ENCODE assay signal across 14 cellular contexts in genomic region chr19:38298841-38299680, GRCh38. TPM values are rescaled to one million over a fixed set of nuclear protein-coding genes. Genes with fewer than 3 reads are reported as not detected.
DNase-seq lines count a peak whose midpoint lies in the region; ATAC-seq, FAIRE-seq and TF ChIP-seq lines count a peak whose summit lies in the region.
"Had no signal": no experiment of that assay in that cellular context is flagged by ENCODE, and none has a peak within 500 bp of the region (broad histone marks: within the 10 kb centered on the region; RNA-seq: fewer than 3 reads in every experiment).

No MANE protein-coding gene starts in this region.

- H3K4me1 ChIP-seq in A549 = peaks cover 51% of the 10 kb centered on the region
- no peaks in the 10 kb centered on the region; a peak in 1 of 4 replicates for H3K4me1 ChIP-seq in SK-N-SH (ENCODE audit: control insufficient read depth in 1 of 2, insufficient read depth in 2 of 2, low read depth in 1 of 2, low read length in 1 of 2)

- ATAC-seq in A549 = no peak
- ATAC-seq in HG03571 (IDR thresholded peaks at IDR 0.05; ENCODE audit: unreplicated experiment) = no peak
- no peak for ATAC-seq in HG03442 (IDR thresholded peaks at IDR 0.05; ENCODE audit: unreplicated experiment)
- no peak for ATAC-seq in activated T-helper 17 cell treated with anti-CD3 and anti-CD28 coated beads, Interleukin-2, amount 50 U/mL, for 72 hours (replicated peaks)
- ATAC-seq: activated CD4-positive, alpha-beta T cell treated with anti-CD3 and anti-CD28 coated beads for 36 hours had no signal

- no peaks in the 10 kb centered on the region for H3K79me2 ChIP-seq in SK-N-SH (ENCODE audit: insufficient read depth)

- H3K4me1 Mint-ChIP-seq in chondrocyte (ENCODE audit: low read depth) = peaks cover 44% of the 10 kb centered on the region
- peaks cover 11% of the 10 kb centered on the region for H3K4me1 Mint-ChIP-seq in mesothelial cell of epicardium
- no peaks in the 10 kb centered on the region for H3K4me1 Mint-ChIP-seq in activated T-helper 17 cell treated with anti-CD3 and anti-CD28 coated beads, Interleukin-2, amount 50 U/mL, for 72 hours
- H3K4me1 Mint-ChIP-seq: activated CD4-positive, alpha-beta T cell treated with anti-CD3 and anti-CD28 coated beads for 36 hours had no signal

- H3K27me3 Mint-ChIP-seq in chondrocyte (ENCODE audit: low read depth) = no peaks in the 10 kb centered on the region
- H3K27me3 Mint-ChIP-seq in mesothelial cell of epicardium (ENCODE audit: low read depth) = no peaks in the 10 kb centered on the region
- H3K27me3 Mint-ChIP-seq in activated T-helper 17 cell treated with anti-CD3 and anti-CD28 coated beads, Interleukin-2, amount 50 U/mL, for 72 hours = no peaks in the 10 kb centered on the region
- H3K27me3 Mint-ChIP-seq: activated CD4-positive, alpha-beta T cell treated with anti-CD3 and anti-CD28 coated beads for 36 hours had no signal

- no peak overlapping the region for H3K9ac ChIP-seq in SK-N-SH

- FAIRE-seq in A549 (lab: Jason Lieb, UNC) = peak; percentile 54
- FAIRE-seq: urothelium cell line had no signal

- TF ChIP-seq EP300 in A549 (IDR thresholded peaks at IDR 0.05) (no peak), SK-N-SH (IDR thresholded peaks at IDR 0.05; ENCODE audit: borderline replicate concordance in 1 of 2, low read depth in 1 of 2, low read length in 1 of 2) (no peak)

- H3K27ac Mint-ChIP-seq in chondrocyte (ENCODE audit: unreplicated experiment) = peak overlapping the region; percentile 84
- H3K27ac Mint-ChIP-seq in mesothelial cell of epicardium = peak overlapping the region; percentile 61
- no peak overlapping the region for H3K27ac Mint-ChIP-seq in activated T-helper 17 cell treated with anti-CD3 and anti-CD28 coated beads, Interleukin-2, amount 50 U/mL, for 72 hours
- H3K27ac Mint-ChIP-seq: activated CD4-positive, alpha-beta T cell treated with anti-CD3 and anti-CD28 coated beads for 36 hours had no signal

- CTCF ChIA-PET in A549 (lab: Yijun Ruan, JAX) (interaction anchor here (1.1 to 4.6 kb wide), 10 partner anchors 13 to 397 kb away, joined by 3 to 26 read pairs (median 5); partner anchors contain the start of gene KCNK6), SK-N-SH (lab: Yijun Ruan, JAX) (interaction anchor here (0.7 kb wide), 1 partner anchor 55 kb away, joined by 4 read pairs; no protein-coding TSS in a partner anchor)

- H3F3A ChIP-seq in SK-N-SH (replicated peaks; ENCODE audit: insufficient read depth) = peaks cover 22% of the 10 kb centered on the region

- POLR2A ChIA-PET in A549 (lab: Yijun Ruan, JAX) (interaction anchor here (0.9 kb wide), 1 partner anchor 43 kb away, joined by 3 read pairs; the partner anchor contains the start of gene PPP1R14A), SK-N-SH (lab: Yijun Ruan, JAX) (no interaction called here)

- 72% methylated on average over 11 of the region's 11 CpGs for WGBS in A549 (ENCODE audit: missing lambda C conversion rate)
- 75% methylated on average over 11 of the region's 11 CpGs for WGBS in SK-N-SH (ENCODE audit: low lambda C conversion rate)

- H3K4me2 ChIP-seq in A549 = peak overlapping the region; percentile 23
- no peak overlapping the region for H3K4me2 ChIP-seq in SK-N-SH

- peak overlapping the region; percentile 92 to 95 for H3K27ac ChIP-seq in A549
- no peak overlapping the region for H3K27ac ChIP-seq in SK-N-SH (ENCODE audit: low read depth in 2 of 2, low read length in 1 of 2)

- no peaks in the 10 kb centered on the region for H3K9me2 ChIP-seq in SK-N-SH

- no peak for DNase-seq in A549 (ENCODE audit: low read depth in 1 of 2, low spot score in 1 of 2)
- peak; percentile 69 for DNase-seq in LNCaP clone FGC (ENCODE audit: low read depth)
- DNase-seq in chondrocyte (ENCODE audit: low spot score) = no peak
- no peak for DNase-seq in mesothelial cell of epicardium (ENCODE audit: low spot score in 2 of 2, unreplicated experiment in 2 of 2)
- no peak for DNase-seq in SK-N-SH
- DNase-seq: activated CD4-positive, alpha-beta T cell treated with anti-CD3 and anti-CD28 coated beads for 36 hours; DMS53; NCI-H2029 treated with DMSO at 0.1 percent for 48 hours; occipital lobe; SW 1271 had no signal

- H4K20me1 ChIP-seq in SK-N-SH (ENCODE audit: insufficient read depth) = no peaks in the 10 kb centered on the region

- H3K27me3 ChIP-seq in SK-N-SH (ENCODE audit: insufficient read depth) = no peaks in the 10 kb centered on the region

- TF ChIP-seq CTCF in A549 (IDR thresholded peaks at IDR 0.05) (no peak), LNCaP clone FGC (IDR thresholded peaks at IDR 0.05; ENCODE audit: control insufficient read depth, extremely low read depth, insufficient read depth) (no peak), chondrocyte (IDR thresholded peaks at IDR 0.05) (no peak), mesothelial cell of epicardium (IDR thresholded peaks at IDR 0.05; ENCODE audit: unreplicated experiment) (no peak), SK-N-SH (IDR thresholded peaks at IDR 0.05) (no peak)

- no peak for TF ChIP-seq POLR2A in A549 (IDR thresholded peaks at IDR 0.05; ENCODE audit: low read length)

- no peaks in the 10 kb centered on the region for H3K9me3 ChIP-seq in A549
- no peaks in the 10 kb centered on the region for H3K9me3 ChIP-seq in SK-N-SH

- no peak overlapping the region for H2AFZ ChIP-seq in SK-N-SH (ENCODE audit: low read depth)

- H3K4me3 Mint-ChIP-seq in chondrocyte (ENCODE audit: unreplicated experiment) = peak overlapping the region; percentile 2
- no peak overlapping the region for H3K4me3 Mint-ChIP-seq in mesothelial cell of epicardium
- no peak overlapping the region for H3K4me3 Mint-ChIP-seq in activated T-helper 17 cell treated with anti-CD3 and anti-CD28 coated beads, Interleukin-2, amount 50 U/mL, for 72 hours
- H3K4me3 Mint-ChIP-seq: activated CD4-positive, alpha-beta T cell treated with anti-CD3 and anti-CD28 coated beads for 36 hours had no signal

- TF ChIP-seq RAD21 in A549 (conservative IDR thresholded peaks at IDR 0.05 in 1 of 2, IDR thresholded peaks at IDR 0.05 in 1 of 2) (no peak), SK-N-SH (IDR thresholded peaks at IDR 0.05; ENCODE audit: low read length) (no peak)

- H3K9me3 Mint-ChIP-seq in chondrocyte (ENCODE audit: low read depth) (no peaks in the 10 kb centered on the region), mesothelial cell of epicardium (no peaks in the 10 kb centered on the region)
- no peaks in the 10 kb centered on the region for H3K9me3 Mint-ChIP-seq in activated T-helper 17 cell treated with anti-CD3 and anti-CD28 coated beads, Interleukin-2, amount 50 U/mL, for 72 hours

- H3K4me3 ChIP-seq in A549 (no peak overlapping the region), LNCaP clone FGC (ENCODE audit: low read depth, low read length) (no peak overlapping the region), SK-N-SH (ENCODE audit: low read depth in 2 of 2, low read length in 1 of 2) (no peak overlapping the region)

- no peaks in the 10 kb centered on the region for H3K36me3 Mint-ChIP-seq in chondrocyte (ENCODE audit: low read depth)
- peaks cover 3% of the 10 kb centered on the region for H3K36me3 Mint-ChIP-seq in mesothelial cell of epicardium
- no peaks in the 10 kb centered on the region for H3K36me3 Mint-ChIP-seq in activated T-helper 17 cell treated with anti-CD3 and anti-CD28 coated beads, Interleukin-2, amount 50 U/mL, for 72 hours (ENCODE audit: low read depth)

- no peaks in the 10 kb centered on the region for H3K36me3 ChIP-seq in SK-N-SH (replicated peaks in 1 of 2; ENCODE audit: control insufficient read depth in 1 of 2, insufficient read depth in 2 of 2, low read length in 1 of 2)

RNA-seq across cellular contexts. Expression of gene C19orf33, which starts 5.0 kb away (rescaled TPM):
- 197 and 302 TPM in 2 replicates for polyA plus RNA-seq in A549 (2011; rRNA removed)
- polyA plus RNA-seq in A549 (2012; cell fraction: cytosol; rRNA removed) = 1,004 and 1,085 TPM in 2 replicates
- polyA plus RNA-seq in A549 (2012; cell fraction: nucleus; rRNA removed) = 520 and 541 TPM in 2 replicates
- 487 to 531 TPM (median 489 TPM) in 3 replicates for polyA plus RNA-seq in A549 (2017; fragmentation: RNase III; extraction: RNeasy Plus Mini Kit Qiagen cat#74134 plus additional on column Dnase treatment)
- polyA minus RNA-seq in A549 (2011; rRNA and poly(A)+ RNA removed) = 17.0 and 21.4 TPM in 2 replicates
- total RNA-seq in chondrocyte = 2.0 to 5.2 TPM (median 2.0 TPM) in 3 replicates
- total RNA-seq in mesothelial cell of epicardium = 4.2 to 5.9 TPM (median 4.6 TPM) in 3 replicates
- not detected in 2 replicates for polyA plus RNA-seq in SK-N-SH (2012; rRNA removed)
- polyA plus RNA-seq in SK-N-SH (2012; cell fraction: cytosol; rRNA removed) = 0.13 TPM in 1 of 2 replicates, not detected in the other
- not detected in 2 replicates for polyA plus RNA-seq in SK-N-SH (2012; cell fraction: nucleus; rRNA removed)
- total RNA-seq in activated T-helper 17 cell treated with anti-CD3 and anti-CD28 coated beads, Interleukin-2, amount 50 U/mL, for 72 hours = under 1 TPM in 1 of 2 donors, not detected in 1; 0.87 TPM
- total RNA-seq: activated CD4-positive, alpha-beta T cell treated with anti-CD3 and anti-CD28 coated beads for 36 hours; occipital lobe had no signal

RNA-seq across cellular contexts. Expression of gene YIF1B, which starts 16.7 kb away (rescaled TPM):
- 75.5 and 88.1 TPM in 2 replicates for polyA plus RNA-seq in A549 (2011; rRNA removed)
- 225 and 320 TPM in 2 replicates for polyA plus RNA-seq in A549 (2012; cell fraction: cytosol; rRNA removed)
- 303 and 382 TPM in 2 replicates for polyA plus RNA-seq in A549 (2012; cell fraction: nucleus; rRNA removed)
- polyA plus RNA-seq in A549 (2017; fragmentation: RNase III; extraction: RNeasy Plus Mini Kit Qiagen cat#74134 plus additional on column Dnase treatment) = 87.5 to 104 TPM (median 100 TPM) in 3 replicates
- polyA minus RNA-seq in A549 (2011; rRNA and poly(A)+ RNA removed) = 75.2 and 83.9 TPM in 2 replicates
- 93.3 to 101 TPM (median 97.8 TPM) in 3 replicates for total RNA-seq in chondrocyte
- 29.9 to 34.1 TPM (median 31.5 TPM) in 3 replicates for total RNA-seq in mesothelial cell of epicardium
- polyA plus RNA-seq in SK-N-SH (2012; rRNA removed) = 121 and 128 TPM in 2 replicates
- 44.6 and 79.2 TPM in 2 replicates for polyA plus RNA-seq in SK-N-SH (2012; cell fraction: cytosol; rRNA removed)
- polyA plus RNA-seq in SK-N-SH (2012; cell fraction: nucleus; rRNA removed) = 134 and 151 TPM in 2 replicates
- 10 to 100 TPM; 77.2 to 84.3 TPM for total RNA-seq in activated T-helper 17 cell treated with anti-CD3 and anti-CD28 coated beads, Interleukin-2, amount 50 U/mL, for 72 hours

RNA-seq across cellular contexts. Expression of gene KCNK6, which starts 20.6 kb away (rescaled TPM):
- polyA plus RNA-seq in A549 (2011; rRNA removed) (2.8 and 3.8 TPM in 2 replicates), A549 (2017; fragmentation: RNase III; extraction: RNeasy Plus Mini Kit Qiagen cat#74134 plus additional on column Dnase treatment) (2.4 to 2.8 TPM (median 2.4 TPM) in 3 replicates), SK-N-SH (2012; rRNA removed) (0.26 and 0.29 TPM in 2 replicates)
- polyA plus RNA-seq in A549 (2012; cell fraction: cytosol; rRNA removed) = 1.4 and 2.6 TPM in 2 replicates
- polyA plus RNA-seq in A549 (2012; cell fraction: nucleus; rRNA removed) = 2.2 and 3.9 TPM in 2 replicates
- polyA minus RNA-seq in A549 (2011; rRNA and poly(A)+ RNA removed) = 1.4 and 2.1 TPM in 2 replicates
- total RNA-seq in chondrocyte (22.0 to 30.9 TPM (median 29.2 TPM) in 3 replicates), mesothelial cell of epicardium (2.8 to 2.9 TPM (median 2.9 TPM) in 3 replicates)
- polyA plus RNA-seq in SK-N-SH (2012; cell fraction: cytosol; rRNA removed) = 0.21 and 0.27 TPM in 2 replicates
- 0.27 and 0.30 TPM in 2 replicates for polyA plus RNA-seq in SK-N-SH (2012; cell fraction: nucleus; rRNA removed)
- total RNA-seq in activated T-helper 17 cell treated with anti-CD3 and anti-CD28 coated beads, Interleukin-2, amount 50 U/mL, for 72 hours = 10 to 100 TPM; 13.7 to 19.4 TPM

RNA-seq across cellular contexts. Expression of gene SPINT2, which starts 34.7 kb away (rescaled TPM):
- 343 and 425 TPM in 2 replicates for polyA plus RNA-seq in A549 (2011; rRNA removed)
- 347 and 383 TPM in 2 replicates for polyA plus RNA-seq in A549 (2012; cell fraction: cytosol; rRNA removed)
- polyA plus RNA-seq in A549 (2012; cell fraction: nucleus; rRNA removed) = 348 and 443 TPM in 2 replicates
- 244 to 296 TPM (median 291 TPM) in 3 replicates for polyA plus RNA-seq in A549 (2017; fragmentation: RNase III; extraction: RNeasy Plus Mini Kit Qiagen cat#74134 plus additional on column Dnase treatment)
- polyA minus RNA-seq in A549 (2011; rRNA and poly(A)+ RNA removed) = 154 and 156 TPM in 2 replicates
- total RNA-seq in chondrocyte = 21.3 to 28.0 TPM (median 26.4 TPM) in 3 replicates
- total RNA-seq in mesothelial cell of epicardium = 277 to 312 TPM (median 299 TPM) in 3 replicates
- 1.0 TPM in 2 replicates for polyA plus RNA-seq in SK-N-SH (2012; rRNA removed)
- 1.1 and 2.2 TPM in 2 replicates for polyA plus RNA-seq in SK-N-SH (2012; cell fraction: cytosol; rRNA removed)
- 0.87 and 1.3 TPM in 2 replicates for polyA plus RNA-seq in SK-N-SH (2012; cell fraction: nucleus; rRNA removed)
- 10 to 100 TPM; 21.3 to 56.6 TPM for total RNA-seq in activated T-helper 17 cell treated with anti-CD3 and anti-CD28 coated beads, Interleukin-2, amount 50 U/mL, for 72 hours

RNA-seq across cellular contexts. Expression of gene CATSPERG, which starts 36.6 kb away (rescaled TPM):
- polyA plus RNA-seq in A549 (2011; rRNA removed) = 1.4 and 1.7 TPM in 2 replicates
- polyA plus RNA-seq in A549 (2012; cell fraction: cytosol; rRNA removed) = 0.89 and 0.96 TPM in 2 replicates
- 3.0 and 4.6 TPM in 2 replicates for polyA plus RNA-seq in A549 (2012; cell fraction: nucleus; rRNA removed)
- polyA plus RNA-seq in A549 (2017; fragmentation: RNase III; extraction: RNeasy Plus Mini Kit Qiagen cat#74134 plus additional on column Dnase treatment) = 0.62 to 1.4 TPM (median 0.80 TPM) in 3 replicates
- polyA minus RNA-seq in A549 (2011; rRNA and poly(A)+ RNA removed) = 3.0 and 3.4 TPM in 2 replicates
- total RNA-seq in chondrocyte = 3.9 to 7.6 TPM (median 5.3 TPM) in 3 replicates
- 26.4 to 30.3 TPM (median 26.6 TPM) in 3 replicates for total RNA-seq in mesothelial cell of epicardium
- polyA plus RNA-seq in SK-N-SH (2012; rRNA removed) = 2.0 and 2.1 TPM in 2 replicates
- polyA plus RNA-seq in SK-N-SH (2012; cell fraction: cytosol; rRNA removed) = 0.57 and 0.60 TPM in 2 replicates
- 10.1 and 11.7 TPM in 2 replicates for polyA plus RNA-seq in SK-N-SH (2012; cell fraction: nucleus; rRNA removed)
- total RNA-seq in activated T-helper 17 cell treated with anti-CD3 and anti-CD28 coated beads, Interleukin-2, amount 50 U/mL, for 72 hours = 10 to 100 TPM in 1 of 2 donors, 1 to 10 TPM in 1; 5.0 to 15.2 TPM

Comparison
In these comparisons a context has a peak if more than half of its experiments do, and no peak if none do; other contexts are left out.
1. H3K27ac ChIP-seq: peak in A549 (2 of 2); none in SK-N-SH (0 of 2).